ENCODE assay signal across 3 cellular contexts in genomic region chr10:75460059-75460458, GRCh38.
TF ChIP-seq lines count a peak whose summit lies in the region.

No MANE protein-coding gene starts in this region.

TF ChIP-seq in A549, 52 proteins besides CTCF, POLR2A, EP300 and RAD21:
- no peak for TF ChIP-seq ZNF302 (CRISPR knock-in tag; IDR thresholded peaks at IDR 0.05)
- TF ChIP-seq, protein P1, sequence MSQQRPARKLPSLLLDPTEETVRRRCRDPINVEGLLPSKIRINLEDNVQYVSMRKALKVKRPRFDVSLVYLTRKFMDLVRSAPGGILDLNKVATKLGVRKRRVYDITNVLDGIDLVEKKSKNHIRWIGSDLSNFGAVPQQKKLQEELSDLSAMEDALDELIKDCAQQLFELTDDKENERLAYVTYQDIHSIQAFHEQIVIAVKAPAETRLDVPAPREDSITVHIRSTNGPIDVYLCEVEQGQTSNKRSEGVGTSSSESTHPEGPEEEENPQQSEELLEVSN (IDR thresholded peaks at IDR 0.05; ENCODE audit: borderline replicate concordance, low read depth): no peak
- TF ChIP-seq MAZ (IDR thresholded peaks at IDR 0.05; ENCODE audit: borderline replicate concordance, low read depth, low read length): no peak
- peak; percentile 25 to 50; a peak in 2 of 4 replicates for TF ChIP-seq CEBPB (IDR thresholded peaks at IDR 0.05)
- no peak for TF ChIP-seq TP53 (CRISPR knock-in tag; IDR thresholded peaks at IDR 0.05)

TF ChIP-seq in IMR-90, 13 proteins besides CTCF, POLR2A, EP300 and RAD21:
- no peak for TF ChIP-seq MXI1 (IDR thresholded peaks at IDR 0.05; ENCODE audit: borderline replicate concordance, low read depth, low read length)
- TF ChIP-seq CHD1 (IDR thresholded peaks at IDR 0.05; ENCODE audit: low read depth, low read length): no peak
- TF ChIP-seq CEBPB (IDR thresholded peaks at IDR 0.05; ENCODE audit: low read depth, low read length): peak; percentile 63

TF ChIP-seq in H1, 55 proteins besides CTCF, POLR2A, EP300 and RAD21:
- TF ChIP-seq SIRT6 (IDR thresholded peaks at IDR 0.05; ENCODE audit: low read length) (no peak), CHD2 (IDR thresholded peaks at IDR 0.05; ENCODE audit: low read length) (no peak), SP2 (IDR thresholded peaks at IDR 0.05; ENCODE audit: low read length) (no peak), USF2 (IDR thresholded peaks at IDR 0.05; ENCODE audit: low read length) (no peak), TCF12 (IDR thresholded peaks at IDR 0.05; ENCODE audit: low read depth, low read length) (no peak), CEBPB (IDR thresholded peaks at IDR 0.05; ENCODE audit: low read depth, low read length) (peak; percentile 40; the same call in 1 of the 2 replicates), GABPA (IDR thresholded peaks at IDR 0.05; ENCODE audit: borderline replicate concordance, insufficient read depth, low read length) (no peak)
